8 cellular contexts compared by ENCODE assay signal in genomic region chr2:28390241-28390856, GRCh38. TPM values are rescaled to one million over a fixed set of nuclear protein-coding genes. Genes with fewer than 3 reads are reported as not detected.
A peak's percentile ranks its signal among the peaks of the same experiment; 100 is the strongest.
DNase-seq lines count a peak whose midpoint lies in the region; ATAC-seq, FAIRE-seq and TF ChIP-seq lines count a peak whose summit lies in the region.

No MANE protein-coding gene starts in this region.

- TF ChIP-seq POLR2A in A549 (IDR thresholded peaks at IDR 0.05; ENCODE audit: low read length): peak; percentile 40

- no peak; a peak in 2 of 5 replicates for TF ChIP-seq RAD21 in A549 (conservative IDR thresholded peaks at IDR 0.05 in 1 of 2, IDR thresholded peaks at IDR 0.05 in 1 of 2)

- DNase-seq in A549 (ENCODE audit: low read depth in 1 of 2, low spot score in 1 of 2) (peak; percentile 88 to 94), GM18507 (ENCODE audit: extremely low spot score, insufficient read length, low read depth) (no peak), NCI-H1105 (lab: John Stamatoyannopoulos, UW) (peak; percentile 23), brain pericyte (ENCODE audit: low read depth, low spot score) (peak; percentile 80)

- ATAC-seq in A549: peak; percentile 35 to 50
- ATAC-seq in GM18873 (IDR thresholded peaks at IDR 0.05; ENCODE audit: low FRiP score, unreplicated experiment): no peak

- H3K9me3 ChIP-seq in A549: no peaks in the 10 kb centered on the region
- H3K9me3 ChIP-seq in iPS-20b (ENCODE audit: insufficient read depth, low read depth, low read length): no peaks in the 10 kb centered on the region
- H3K9me3 ChIP-seq in skeletal muscle tissue (ENCODE audit: control insufficient read depth in 3 of 3, low read length in 3 of 3): no peaks in the 10 kb centered on the region

- POLR2A ChIA-PET in A549 (lab: Yijun Ruan, JAX): interaction anchor here (0.6 to 5.0 kb wide), 21 partner anchors 9 to 707 kb away, joined by 3 to 56 read pairs (median 5); partner anchors contain the start of genes BABAM2 and RBKS

- FAIRE-seq in A549 (lab: Jason Lieb, UNC): no peak
- FAIRE-seq in GM18507 (lab: Jason Lieb, UNC): peak; percentile 51

- peak; percentile 18 to 47; a peak in 2 of 5 replicates for TF ChIP-seq EP300 in A549 (IDR thresholded peaks at IDR 0.05)

- H3K36me3 ChIP-seq in iPS-20b (ENCODE audit: insufficient read depth, low read depth, low read length) (no peaks in the 10 kb centered on the region), skeletal muscle tissue (ENCODE audit: control insufficient read depth in 3 of 3, insufficient read depth in 3 of 3, low read length in 3 of 3) (no peaks in the 10 kb centered on the region)

- H3K4me3 ChIP-seq in A549 (peak overlapping the region; percentile 78), iPS-20b (ENCODE audit: low read length) (peak overlapping the region; percentile 80), skeletal muscle tissue (ENCODE audit: low read length in 3 of 3) (peak overlapping the region; percentile 77 to 86 (median 79))

- H3K27me3 ChIP-seq in iPS-20b (ENCODE audit: insufficient read depth, low read length) (peaks cover 83% of the 10 kb centered on the region), skeletal muscle tissue (ENCODE audit: control insufficient read depth in 3 of 3, insufficient read depth in 3 of 3, low read length in 3 of 3) (no peaks in the 10 kb centered on the region)

- no peak; the same call in 2 of the 3 replicates for TF ChIP-seq CTCF in A549 (IDR thresholded peaks at IDR 0.05)
- no peak; the same call in 1 of the 2 replicates for TF ChIP-seq CTCF in VCaP (conservative IDR thresholded peaks at IDR 0.05)

- H3K4me1 ChIP-seq in A549 (peaks cover 23% of the 10 kb centered on the region), iPS-20b (ENCODE audit: insufficient read depth, low read length) (peaks cover 6% of the 10 kb centered on the region; the same call in 1 of the 2 replicates), skeletal muscle tissue (ENCODE audit: control insufficient read depth in 3 of 3, insufficient read depth in 3 of 3, low read length in 3 of 3) (peaks cover 15 to 21% (median 20%) of the 10 kb centered on the region in 3 donors)

- peak overlapping the region; percentile 83 for H3K4me2 ChIP-seq in A549

- H3K9ac ChIP-seq in iPS-20b (ENCODE audit: low read depth, low read length) (peak overlapping the region; percentile 65; the same call in 1 of the 2 replicates), skeletal muscle tissue (ENCODE audit: low read depth in 1 of 3, low read length in 3 of 3) (peak overlapping the region; percentile 89 to 98 (median 95))

- WGBS in A549 (ENCODE audit: missing lambda C conversion rate): under 1% methylated on average over 45 of the region's 53 CpGs

- CTCF ChIA-PET in A549 (lab: Yijun Ruan, JAX): interaction anchor here (0.6 to 2.2 kb wide), 21 partner anchors 9 to 707 kb away, joined by 3 to 10 read pairs (median 4); no protein-coding TSS in a partner anchor

- H3K27ac ChIP-seq in A549 (peak overlapping the region; percentile 95), VCaP (peak overlapping the region; percentile 96), iPS-20b (ENCODE audit: low read length) (no peak overlapping the region), skeletal muscle tissue (ENCODE audit: low read depth, low read length) (peak overlapping the region; percentile 99)

TF ChIP-seq in A549, 52 proteins besides CTCF, POLR2A, EP300 and RAD21:
- peak; percentile 40 for TF ChIP-seq SMC3 (IDR thresholded peaks at IDR 0.05)
- TF ChIP-seq PHF8 (IDR thresholded peaks at IDR 0.05; ENCODE audit: borderline replicate concordance, low read depth): 0 out of 2 replicates have a peak, but pooled peaks have one; percentile 44
- TF ChIP-seq, protein P1, sequence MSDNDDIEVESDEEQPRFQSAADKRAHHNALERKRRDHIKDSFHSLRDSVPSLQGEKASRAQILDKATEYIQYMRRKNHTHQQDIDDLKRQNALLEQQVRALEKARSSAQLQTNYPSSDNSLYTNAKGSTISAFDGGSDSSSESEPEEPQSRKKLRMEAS (IDR thresholded peaks at IDR 0.05): peak; percentile 94
- 0 out of 2 replicates have a peak, but pooled peaks have one; percentile 58 for TF ChIP-seq GATA3 (IDR thresholded peaks at IDR 0.05; ENCODE audit: borderline replicate concordance)
- TF ChIP-seq JUN (IDR thresholded peaks at IDR 0.05): peak; percentile 77 to 86; a peak in 4 of 5 replicates
- TF ChIP-seq CHD4 (IDR thresholded peaks at IDR 0.05; ENCODE audit: borderline replicate concordance): no peak
- TF ChIP-seq MYC (IDR thresholded peaks at IDR 0.05; ENCODE audit: borderline replicate concordance, low read length): peak; percentile 71; the same call in 1 of the 2 replicates
- peak; percentile 63; the same call in 1 of the 2 replicates for TF ChIP-seq HOXA7 (CRISPR knock-in tag; IDR thresholded peaks at IDR 0.05)
- TF ChIP-seq TP53 (CRISPR knock-in tag; IDR thresholded peaks at IDR 0.05): peak; percentile 21; the same call in 1 of the 2 replicates
- no peak for TF ChIP-seq CBX2 (IDR thresholded peaks at IDR 0.05; ENCODE audit: borderline replicate concordance, low read depth)
- TF ChIP-seq HOXB13 (CRISPR knock-in tag; IDR thresholded peaks at IDR 0.05; ENCODE audit: low read depth): peak; percentile 44; the same call in 1 of the 2 replicates
- TF ChIP-seq, protein P2, sequence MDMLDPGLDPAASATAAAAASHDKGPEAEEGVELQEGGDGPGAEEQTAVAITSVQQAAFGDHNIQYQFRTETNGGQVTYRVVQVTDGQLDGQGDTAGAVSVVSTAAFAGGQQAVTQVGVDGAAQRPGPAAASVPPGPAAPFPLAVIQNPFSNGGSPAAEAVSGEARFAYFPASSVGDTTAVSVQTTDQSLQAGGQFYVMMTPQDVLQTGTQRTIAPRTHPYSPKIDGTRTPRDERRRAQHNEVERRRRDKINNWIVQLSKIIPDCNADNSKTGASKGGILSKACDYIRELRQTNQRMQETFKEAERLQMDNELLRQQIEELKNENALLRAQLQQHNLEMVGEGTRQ (IDR thresholded peaks at IDR 0.05): no peak
- no peak for TF ChIP-seq FOSL2 (IDR thresholded peaks at IDR 0.05)
- peak; percentile 38 for TF ChIP-seq FOSL2 (CRISPR knock-in tag; IDR thresholded peaks at IDR 0.05)
- TF ChIP-seq POLR2AphosphoS2 (conservative IDR thresholded peaks at IDR 0.05; ENCODE audit: low read length): no peak
- TF ChIP-seq RNF2 (IDR thresholded peaks at IDR 0.05; ENCODE audit: borderline replicate concordance, low read depth): 0 out of 2 replicates have a peak, but pooled peaks have one; percentile 33
- TF ChIP-seq, protein P3, sequence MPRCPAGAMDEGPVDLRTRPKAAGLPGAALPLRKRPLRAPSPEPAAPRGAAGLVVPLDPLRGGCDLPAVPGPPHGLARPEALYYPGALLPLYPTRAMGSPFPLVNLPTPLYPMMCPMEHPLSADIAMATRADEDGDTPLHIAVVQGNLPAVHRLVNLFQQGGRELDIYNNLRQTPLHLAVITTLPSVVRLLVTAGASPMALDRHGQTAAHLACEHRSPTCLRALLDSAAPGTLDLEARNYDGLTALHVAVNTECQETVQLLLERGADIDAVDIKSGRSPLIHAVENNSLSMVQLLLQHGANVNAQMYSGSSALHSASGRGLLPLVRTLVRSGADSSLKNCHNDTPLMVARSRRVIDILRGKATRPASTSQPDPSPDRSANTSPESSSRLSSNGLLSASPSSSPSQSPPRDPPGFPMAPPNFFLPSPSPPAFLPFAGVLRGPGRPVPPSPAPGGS (IDR thresholded peaks at IDR 0.05): peak; percentile 71; the same call in 2 of the 3 replicates

RNA-seq across cellular contexts. Expression of gene FOSL2, which starts 2.3 kb away (rescaled TPM):
- polyA plus RNA-seq in A549 (2011; rRNA removed) (45.7 and 50.6 TPM in 2 replicates), A549 (2017; fragmentation: RNase III; extraction: RNeasy Plus Mini Kit Qiagen cat#74134 plus additional on column Dnase treatment) (68.1 to 73.4 TPM (median 69.0 TPM) in 3 replicates)
- 26.7 and 37.2 TPM in 2 replicates for polyA plus RNA-seq in A549 (2012; cell fraction: cytosol; rRNA removed)
- polyA plus RNA-seq in A549 (2012; cell fraction: nucleus; rRNA removed): 89.7 and 95.0 TPM in 2 replicates
- 86.7 and 103 TPM in 2 replicates for polyA minus RNA-seq in A549 (2011; rRNA and poly(A)+ RNA removed)
- 10.4 TPM for total RNA-seq in skeletal muscle tissue
